ENCODE assay signal across 23 cellular contexts in the genomic region with DNA sequence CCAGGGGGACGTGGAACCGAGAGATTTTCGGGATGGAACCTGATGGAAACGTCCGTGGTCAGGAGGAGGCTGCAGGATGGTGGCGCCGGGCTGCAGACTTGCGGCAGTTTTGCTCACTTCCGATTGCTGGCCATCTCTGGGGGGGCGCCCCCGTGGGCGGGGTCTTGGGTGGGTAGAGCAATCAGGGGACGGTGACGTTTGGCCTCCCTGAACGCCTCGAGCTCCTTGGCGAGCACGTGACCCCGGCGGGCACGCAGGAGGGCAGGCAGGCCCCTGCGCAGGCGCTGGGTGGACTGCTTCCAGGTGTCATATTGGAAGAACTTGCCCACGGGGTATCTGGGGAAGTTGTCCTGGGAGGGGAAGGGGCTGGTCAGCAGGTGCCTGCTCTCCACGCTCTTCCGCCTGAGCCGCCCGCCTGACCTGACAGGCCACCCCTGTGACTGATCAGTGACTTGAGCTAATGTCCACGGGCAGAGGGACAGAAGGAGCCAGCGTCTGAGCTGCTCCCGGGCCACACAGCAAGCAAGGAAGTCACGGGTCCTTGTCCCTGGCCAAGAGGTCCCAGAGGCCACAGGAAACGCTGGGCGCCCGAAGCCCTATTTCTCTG. TPM values are rescaled to one million over a fixed set of nuclear protein-coding genes. Genes with fewer than 3 reads are reported as not detected.
"Had no signal": no experiment of that assay in that cellular context is flagged by ENCODE, and none has a peak within 500 bp of the region (broad histone marks: within the 10 kb centered on the region; RNA-seq: fewer than 3 reads in every experiment).

No MANE protein-coding gene starts in this region.

- H3K4me3 Mint-ChIP-seq: activated CD4-positive, alpha-beta T cell treated with anti-CD3 and anti-CD28 coated beads, Interleukin-2, amount 10 ng/mL, durations not matched to agents 24 days and 14 days; activated CD8-positive, alpha-beta T cell treated with anti-CD3 and anti-CD28 coated beads for 36 hours; activated naive CD4-positive, alpha-beta T cell treated with anti-CD3 and anti-CD28 coated beads, Interleukin-2, amount 50 U/mL, for 24 hours; stimulated activated memory B cell treated with anti-CD40 and anti-IgM and Interleukin-4, amounts not matched to agents 10 μg/mL and 1 μg/mL and 100 μg/mL, for 72 hours had no signal

- ATAC-seq: activated CD8-positive, alpha-beta T cell treated with anti-CD3 and anti-CD28 coated beads for 36 hours; esophagus mucosa; gastroesophageal sphincter; heart right ventricle; right cardiac atrium; stimulated activated memory B cell treated with anti-CD40 and anti-IgM and Interleukin-4, amounts not matched to agents 10 μg/mL and 1 μg/mL and 100 μg/mL, for 72 hours had no signal

- H3K9me3 Mint-ChIP-seq: activated CD8-positive, alpha-beta T cell treated with anti-CD3 and anti-CD28 coated beads for 36 hours; activated naive CD4-positive, alpha-beta T cell treated with anti-CD3 and anti-CD28 coated beads, Interleukin-2, amount 50 U/mL, for 24 hours had no signal

- H3K36me3 Mint-ChIP-seq: activated naive CD4-positive, alpha-beta T cell treated with anti-CD3 and anti-CD28 coated beads, Interleukin-2, amount 50 U/mL, for 24 hours; stimulated activated memory B cell treated with anti-CD40 and anti-IgM and Interleukin-4, amounts not matched to agents 10 μg/mL and 1 μg/mL and 100 μg/mL, for 72 hours had no signal

- DNase-seq: activated CD4-positive, alpha-beta T cell treated with anti-CD3 and anti-CD28 coated beads, Interleukin-2, amount 10 ng/mL, durations not matched to agents 24 days and 14 days; activated CD8-positive, alpha-beta T cell treated with anti-CD3 and anti-CD28 coated beads for 36 hours; activated effector memory CD4-positive, alpha-beta T cell treated with Interleukin-2 at 50 U/mL for 16 hours; activated T-cell treated with anti-CD3 and anti-CD28 coated beads, Interleukin-2, amount 50 U/mL, for 48 hours; effector CD4-positive, alpha-beta T cell; small intestine; stimulated activated CD4-positive, alpha-beta T cell treated with anti-CD3 and anti-CD28 coated beads, Interleukin-4, amount 100 ng/mL, for 24 hours; T1000 had no signal

- H3K4me3 ChIP-seq: gastroesophageal sphincter, heart right ventricle, lung, prostate gland, thoracic aorta had no signal

- H3K36me3 ChIP-seq: gastroesophageal sphincter, prostate gland, thoracic aorta had no signal

- H3K27ac Mint-ChIP-seq: activated CD4-positive, alpha-beta T cell treated with anti-CD3 and anti-CD28 coated beads, Interleukin-2, amount 10 ng/mL, durations not matched to agents 24 days and 14 days; activated CD8-positive, alpha-beta T cell treated with anti-CD3 and anti-CD28 coated beads for 36 hours; activated naive CD4-positive, alpha-beta T cell treated with anti-CD3 and anti-CD28 coated beads, Interleukin-2, amount 50 U/mL, for 24 hours; stimulated activated memory B cell treated with anti-CD40 and anti-IgM and Interleukin-4, amounts not matched to agents 10 μg/mL and 1 μg/mL and 100 μg/mL, for 72 hours had no signal

- H3K9me3 ChIP-seq: gastroesophageal sphincter, heart right ventricle, prostate gland, thoracic aorta had no signal

- H3K4me1 Mint-ChIP-seq: activated CD4-positive, alpha-beta T cell treated with anti-CD3 and anti-CD28 coated beads, Interleukin-2, amount 10 ng/mL, durations not matched to agents 24 days and 14 days; activated naive CD4-positive, alpha-beta T cell treated with anti-CD3 and anti-CD28 coated beads, Interleukin-2, amount 50 U/mL, for 24 hours had no signal

- H3K27ac ChIP-seq: gastroesophageal sphincter, heart right ventricle, prostate gland, thoracic aorta had no signal

RNA-seq across cellular contexts. Expression of a gene that starts 6.2 kb away (rescaled TPM):
- polyA plus RNA-seq: neural cell had no signal

RNA-seq across cellular contexts. Expression of a gene that starts 28.0 kb away (rescaled TPM):
- total RNA-seq: activated CD4-positive, alpha-beta T cell treated with anti-CD3 and anti-CD28 coated beads, Interleukin-2, amount 10 ng/mL, durations not matched to agents 24 days and 14 days; activated CD8-positive, alpha-beta T cell treated with anti-CD3 and anti-CD28 coated beads for 36 hours; bronchial epithelial cell; cerebellum; esophagus mucosa; gastroesophageal sphincter; lung; osteoblast; prostate gland; T-helper 1 cell treated with Interleukin-12 subunit alpha and Interleukin-12 subunit beta and Interleukin-4 antibody, amounts not matched to agents 30 ng/mL and 1 ng/mL, for 36 hours; thoracic aorta; ureter had no signal
- polyA plus RNA-seq: neural cell, right cardiac atrium had no signal

RNA-seq across cellular contexts. Expression of a gene that starts 38.6 kb away (rescaled TPM):
- total RNA-seq: activated CD4-positive, alpha-beta T cell treated with anti-CD3 and anti-CD28 coated beads, Interleukin-2, amount 10 ng/mL, durations not matched to agents 24 days and 14 days; activated CD8-positive, alpha-beta T cell treated with anti-CD3 and anti-CD28 coated beads for 36 hours; heart right ventricle; osteoblast; right cardiac atrium; T-helper 1 cell treated with Interleukin-12 subunit alpha and Interleukin-12 subunit beta and Interleukin-4 antibody, amounts not matched to agents 30 ng/mL and 1 ng/mL, for 36 hours; thoracic aorta had no signal
- polyA plus RNA-seq: right cardiac atrium had no signal
